ENCODE assay signal across 8 cellular contexts in the genomic region with DNA sequence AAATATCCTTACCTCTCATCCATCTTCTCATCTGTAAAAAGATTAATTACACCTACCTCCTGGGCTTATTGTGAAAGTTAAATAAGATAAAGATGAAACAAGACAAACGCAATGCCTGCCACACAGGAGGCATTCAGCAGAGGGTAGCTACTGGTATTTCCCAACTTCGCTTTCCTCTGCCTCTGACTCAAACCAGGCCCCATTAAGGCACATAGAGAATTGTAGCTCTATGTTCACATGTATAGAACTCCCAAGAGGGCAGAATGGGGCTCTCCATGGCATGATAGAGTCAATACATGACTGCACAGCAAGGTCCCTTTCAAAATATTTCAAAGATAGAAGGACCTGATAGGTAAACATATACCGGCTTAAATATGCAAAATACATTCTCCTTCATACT. TPM values are rescaled to one million over a fixed set of nuclear protein-coding genes. Genes with fewer than 3 reads are reported as not detected.
DNase-seq lines count a peak whose midpoint lies in the region; ATAC-seq and TF ChIP-seq lines count a peak whose summit lies in the region.

No MANE protein-coding gene starts in this region.

- H3K27me3 Mint-ChIP-seq in stimulated activated naive B cell treated with anti-CD40 and anti-IgM and Interleukin-4, amounts not matched to agents 10 μg/mL and 1 μg/mL and 100 μg/mL, for 72 hours: no peaks in the 10 kb centered on the region

- peaks cover 7 to 15% of the 10 kb centered on the region in 2 donors for H3K36me3 Mint-ChIP-seq in stimulated activated naive B cell treated with anti-CD40 and anti-IgM and Interleukin-4, amounts not matched to agents 10 μg/mL and 1 μg/mL and 100 μg/mL, for 72 hours

- no peak for DNase-seq in left ventricle myocardium inferior
- DNase-seq in Right ventricle myocardium inferior (ENCODE audit: missing footprints): no peak
- peak; percentile 66 for DNase-seq in NCI-H226
- DNase-seq in coronary artery (ENCODE audit: low spot score): no peak
- DNase-seq in stimulated activated naive B cell treated with anti-CD40 and anti-IgM and Interleukin-4, amounts not matched to agents 10 μg/mL and 1 μg/mL and 100 μg/mL, for 72 hours: peak; percentile 73
- DNase-seq in AG08396 (ENCODE audit: low spot score): no peak
- DNase-seq in occipital lobe (lab: John Stamatoyannopoulos, UW): no peak
- no peak for DNase-seq in putamen (ENCODE audit: low spot score)

- H3K4me1 ChIP-seq in left ventricle myocardium inferior: peaks cover 49% of the 10 kb centered on the region

- peak overlapping the region; percentile 82 for H3K4me3 ChIP-seq in left ventricle myocardium inferior
- peak overlapping the region; percentile 95 for H3K4me3 ChIP-seq in coronary artery

- peak overlapping the region; percentile 91 for H3K27ac Mint-ChIP-seq in stimulated activated naive B cell treated with anti-CD40 and anti-IgM and Interleukin-4, amounts not matched to agents 10 μg/mL and 1 μg/mL and 100 μg/mL, for 72 hours

- no peak for TF ChIP-seq CTCF in left ventricle myocardium inferior (IDR thresholded peaks at IDR 0.05; ENCODE audit: borderline replicate concordance)
- TF ChIP-seq CTCF in coronary artery (IDR thresholded peaks at IDR 0.05): no peak

- H3K36me3 ChIP-seq in left ventricle myocardium inferior: no peaks in the 10 kb centered on the region

- peaks cover 50 to 74% of the 10 kb centered on the region in 2 donors for H3K4me1 Mint-ChIP-seq in stimulated activated naive B cell treated with anti-CD40 and anti-IgM and Interleukin-4, amounts not matched to agents 10 μg/mL and 1 μg/mL and 100 μg/mL, for 72 hours

- intact Hi-C loops in left ventricle myocardium inferior (cut with micrococcal nuclease) (no loop called here), Right ventricle myocardium inferior (cut with DNase I) (no loop called here)

- H3K27ac ChIP-seq in left ventricle myocardium inferior (replicated peaks) (peak overlapping the region; percentile 92), coronary artery (peak overlapping the region; percentile 80 to 95)

- H3K9me3 ChIP-seq in left ventricle myocardium inferior (replicated peaks): no peaks in the 10 kb centered on the region

- no peaks in the 10 kb centered on the region for H3K9me3 Mint-ChIP-seq in stimulated activated naive B cell treated with anti-CD40 and anti-IgM and Interleukin-4, amounts not matched to agents 10 μg/mL and 1 μg/mL and 100 μg/mL, for 72 hours

- ATAC-seq in Right ventricle myocardium inferior: no peak
- ATAC-seq in stimulated activated naive B cell treated with anti-CD40 and anti-IgM and Interleukin-4, amounts not matched to agents 10 μg/mL and 1 μg/mL and 100 μg/mL, for 72 hours (replicated peaks): peak; percentile 72 to 75

- peak overlapping the region; percentile 85 to 88 for H3K4me3 Mint-ChIP-seq in stimulated activated naive B cell treated with anti-CD40 and anti-IgM and Interleukin-4, amounts not matched to agents 10 μg/mL and 1 μg/mL and 100 μg/mL, for 72 hours

- no peaks in the 10 kb centered on the region for H3K27me3 ChIP-seq in left ventricle myocardium inferior (ENCODE audit: low read depth)

RNA-seq across cellular contexts. Expression of gene LYSMD2, which starts 1.4 kb away (rescaled TPM):
- 4.2 TPM for total RNA-seq in left ventricle myocardium inferior
- 4.8 TPM for total RNA-seq in Right ventricle myocardium inferior
- total RNA-seq in occipital lobe: 21.8 TPM

RNA-seq across cellular contexts. Expression of gene TMOD2, which starts 15.3 kb away (rescaled TPM):
- total RNA-seq in left ventricle myocardium inferior (5.1 TPM), Right ventricle myocardium inferior (9.5 TPM), occipital lobe (241 TPM)

RNA-seq across cellular contexts. Expression of gene SCG3, which starts 54.8 kb away (rescaled TPM):
- not detected for total RNA-seq in left ventricle myocardium inferior
- total RNA-seq in Right ventricle myocardium inferior: not detected
- 30.6 TPM for total RNA-seq in occipital lobe

Comparison
In these comparisons a context has a peak if more than half of its experiments do, and no peak if none do; other contexts are left out.
1. DNase-seq: peak in NCI-H226 (single experiment) and stimulated activated naive B cell treated with anti-CD40 and anti-IgM and Interleukin-4, amounts not matched to agents 10 μg/mL and 1 μg/mL and 100 μg/mL, for 72 hours (single experiment); none in left ventricle myocardium inferior (single experiment), Right ventricle myocardium inferior (single experiment), coronary artery (single experiment), AG08396 (single experiment), occipital lobe (single experiment) and putamen (single experiment).
2. RNA of gene TMOD2, which starts 15.3 kb away (total RNA-seq): 241 TPM in occipital lobe (single experiment); 9.5 TPM in Right ventricle myocardium inferior (single experiment) and 5.1 TPM in left ventricle myocardium inferior (single experiment); every median in the first group is over 10 times any median in the second.
3. RNA of gene SCG3, which starts 54.8 kb away (total RNA-seq): 30.6 TPM in occipital lobe (single experiment); not detected in Right ventricle myocardium inferior (single experiment) and not detected in left ventricle myocardium inferior (single experiment); every median in the first group is over 10 times any median in the second.